Comparison of ENCODE assay signal across 1 cellular context in the genomic region with DNA sequence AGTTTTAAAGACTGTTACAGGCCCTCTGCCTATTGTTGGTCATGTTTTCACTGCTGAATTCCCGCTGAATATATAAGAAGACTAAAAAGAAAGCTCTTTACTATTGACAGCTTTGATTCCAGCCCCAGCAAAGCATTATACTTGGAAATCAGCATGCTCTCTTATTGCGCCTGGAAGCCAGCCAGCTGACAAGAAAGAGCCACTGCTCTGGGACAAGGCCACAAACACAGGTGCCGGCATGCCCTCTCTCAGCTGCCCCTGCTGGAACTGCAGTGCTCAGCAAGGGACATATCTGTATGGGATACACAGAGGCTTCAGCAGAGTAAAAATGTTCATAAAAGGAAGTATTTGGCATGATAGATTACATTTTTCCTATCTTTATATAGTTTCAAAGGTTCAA.
TF ChIP-seq lines count a peak whose summit lies in the region.

No MANE protein-coding gene starts in this region.

TF ChIP-seq in WTC11, 78 proteins besides CTCF, POLR2A, EP300 and RAD21 (continued from another document):
- TF ChIP-seq, protein P1, sequence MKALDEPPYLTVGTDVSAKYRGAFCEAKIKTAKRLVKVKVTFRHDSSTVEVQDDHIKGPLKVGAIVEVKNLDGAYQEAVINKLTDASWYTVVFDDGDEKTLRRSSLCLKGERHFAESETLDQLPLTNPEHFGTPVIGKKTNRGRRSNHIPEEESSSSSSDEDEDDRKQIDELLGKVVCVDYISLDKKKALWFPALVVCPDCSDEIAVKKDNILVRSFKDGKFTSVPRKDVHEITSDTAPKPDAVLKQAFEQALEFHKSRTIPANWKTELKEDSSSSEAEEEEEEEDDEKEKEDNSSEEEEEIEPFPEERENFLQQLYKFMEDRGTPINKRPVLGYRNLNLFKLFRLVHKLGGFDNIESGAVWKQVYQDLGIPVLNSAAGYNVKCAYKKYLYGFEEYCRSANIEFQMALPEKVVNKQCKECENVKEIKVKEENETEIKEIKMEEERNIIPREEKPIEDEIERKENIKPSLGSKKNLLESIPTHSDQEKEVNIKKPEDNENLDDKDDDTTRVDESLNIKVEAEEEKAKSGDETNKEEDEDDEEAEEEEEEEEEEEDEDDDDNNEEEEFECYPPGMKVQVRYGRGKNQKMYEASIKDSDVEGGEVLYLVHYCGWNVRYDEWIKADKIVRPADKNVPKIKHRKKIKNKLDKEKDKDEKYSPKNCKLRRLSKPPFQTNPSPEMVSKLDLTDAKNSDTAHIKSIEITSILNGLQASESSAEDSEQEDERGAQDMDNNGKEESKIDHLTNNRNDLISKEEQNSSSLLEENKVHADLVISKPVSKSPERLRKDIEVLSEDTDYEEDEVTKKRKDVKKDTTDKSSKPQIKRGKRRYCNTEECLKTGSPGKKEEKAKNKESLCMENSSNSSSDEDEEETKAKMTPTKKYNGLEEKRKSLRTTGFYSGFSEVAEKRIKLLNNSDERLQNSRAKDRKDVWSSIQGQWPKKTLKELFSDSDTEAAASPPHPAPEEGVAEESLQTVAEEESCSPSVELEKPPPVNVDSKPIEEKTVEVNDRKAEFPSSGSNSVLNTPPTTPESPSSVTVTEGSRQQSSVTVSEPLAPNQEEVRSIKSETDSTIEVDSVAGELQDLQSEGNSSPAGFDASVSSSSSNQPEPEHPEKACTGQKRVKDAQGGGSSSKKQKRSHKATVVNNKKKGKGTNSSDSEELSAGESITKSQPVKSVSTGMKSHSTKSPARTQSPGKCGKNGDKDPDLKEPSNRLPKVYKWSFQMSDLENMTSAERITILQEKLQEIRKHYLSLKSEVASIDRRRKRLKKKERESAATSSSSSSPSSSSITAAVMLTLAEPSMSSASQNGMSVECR (CRISPR knock-in tag; IDR thresholded peaks at IDR 0.05; ENCODE audit: borderline replicate concordance): no peak
- TF ChIP-seq, protein P2, sequence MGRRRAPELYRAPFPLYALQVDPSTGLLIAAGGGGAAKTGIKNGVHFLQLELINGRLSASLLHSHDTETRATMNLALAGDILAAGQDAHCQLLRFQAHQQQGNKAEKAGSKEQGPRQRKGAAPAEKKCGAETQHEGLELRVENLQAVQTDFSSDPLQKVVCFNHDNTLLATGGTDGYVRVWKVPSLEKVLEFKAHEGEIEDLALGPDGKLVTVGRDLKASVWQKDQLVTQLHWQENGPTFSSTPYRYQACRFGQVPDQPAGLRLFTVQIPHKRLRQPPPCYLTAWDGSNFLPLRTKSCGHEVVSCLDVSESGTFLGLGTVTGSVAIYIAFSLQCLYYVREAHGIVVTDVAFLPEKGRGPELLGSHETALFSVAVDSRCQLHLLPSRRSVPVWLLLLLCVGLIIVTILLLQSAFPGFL (CRISPR knock-in tag; IDR thresholded peaks at IDR 0.05; ENCODE audit: borderline replicate concordance): no peak
- TF ChIP-seq MXD4 (CRISPR knock-in tag; IDR thresholded peaks at IDR 0.05; ENCODE audit: borderline replicate concordance): no peak
